14 cellular contexts compared by ENCODE assay signal in genomic region chr5:42887094-42887493, GRCh38.
DNase-seq lines count a peak whose midpoint lies in the region; ATAC-seq and TF ChIP-seq lines count a peak whose summit lies in the region.
"Had no signal": no experiment of that assay in that cellular context is flagged by ENCODE, and none has a peak within 500 bp of the region (broad histone marks: within the 10 kb centered on the region; RNA-seq: fewer than 3 reads in every experiment).

No MANE protein-coding gene starts in this region.

- H3K36me3 Mint-ChIP-seq in Calu3 (ENCODE audit: insufficient read depth, unreplicated experiment) = no peaks in the 10 kb centered on the region
- H3K36me3 Mint-ChIP-seq in activated T-helper 2 cell treated with anti-CD3 and anti-CD28 coated beads, Interferon-gamma antibody, Interleukin-2, Interleukin-4, amounts not matched to agents 10 μg/mL and 5 μg/mL and 100 μg/mL, durations not matched to agents 14 hours and 24 hours and 36 hours (ENCODE audit: low read depth) = no peaks in the 10 kb centered on the region

- H3K9me3 ChIP-seq in Peyer's patch (no peaks in the 10 kb centered on the region), left lung (no peaks in the 10 kb centered on the region), BE2C (no peaks in the 10 kb centered on the region)
- H3K9me3 ChIP-seq: suprapubic skin had no signal

- H3K27ac Mint-ChIP-seq in Calu3 (ENCODE audit: unreplicated experiment) = no peak overlapping the region
- no peak overlapping the region for H3K27ac Mint-ChIP-seq in activated T-helper 2 cell treated with anti-CD3 and anti-CD28 coated beads, Interferon-gamma antibody, Interleukin-2, Interleukin-4, amounts not matched to agents 10 μg/mL and 5 μg/mL and 100 μg/mL, durations not matched to agents 14 hours and 24 hours and 36 hours
- H3K27ac Mint-ChIP-seq: endodermal cell, GM23338 had no signal

- ATAC-seq in left lung = peak; percentile 19
- ATAC-seq: GM23338 had no signal

- H3K4me3 ChIP-seq in Peyer's patch (no peak overlapping the region), left lung (no peak overlapping the region), BE2C (ENCODE audit: low read depth, low read length) (no peak overlapping the region)
- H3K4me3 ChIP-seq: GM23338, SK-N-MC, suprapubic skin had no signal

- no peaks in the 10 kb centered on the region for H3K9me3 Mint-ChIP-seq in Calu3 (ENCODE audit: low read depth, unreplicated experiment)
- no peaks in the 10 kb centered on the region for H3K9me3 Mint-ChIP-seq in activated T-helper 2 cell treated with anti-CD3 and anti-CD28 coated beads, Interferon-gamma antibody, Interleukin-2, Interleukin-4, amounts not matched to agents 10 μg/mL and 5 μg/mL and 100 μg/mL, durations not matched to agents 14 hours and 24 hours and 36 hours
- H3K9me3 Mint-ChIP-seq: endodermal cell had no signal

- H3K4me1 ChIP-seq in Peyer's patch (no peaks in the 10 kb centered on the region), left lung (no peaks in the 10 kb centered on the region), BE2C (no peaks in the 10 kb centered on the region)
- H3K4me1 ChIP-seq: suprapubic skin had no signal

- CTCF ChIA-PET in Calu3 (lab: Charles Lee) = no interaction called here

- TF ChIP-seq POLR2A in Peyer's patch (IDR thresholded peaks at IDR 0.05) = peak; percentile 64 to 90

- H3K27me3 Mint-ChIP-seq in Calu3 (ENCODE audit: unreplicated experiment) = no peaks in the 10 kb centered on the region
- H3K27me3 Mint-ChIP-seq in activated T-helper 2 cell treated with anti-CD3 and anti-CD28 coated beads, Interferon-gamma antibody, Interleukin-2, Interleukin-4, amounts not matched to agents 10 μg/mL and 5 μg/mL and 100 μg/mL, durations not matched to agents 14 hours and 24 hours and 36 hours (ENCODE audit: low read depth) = peaks cover 19% of the 10 kb centered on the region

- no peak overlapping the region for H3K4me3 Mint-ChIP-seq in Calu3 (ENCODE audit: low read depth, unreplicated experiment)
- no peak overlapping the region for H3K4me3 Mint-ChIP-seq in activated T-helper 2 cell treated with anti-CD3 and anti-CD28 coated beads, Interferon-gamma antibody, Interleukin-2, Interleukin-4, amounts not matched to agents 10 μg/mL and 5 μg/mL and 100 μg/mL, durations not matched to agents 14 hours and 24 hours and 36 hours (ENCODE audit: low read depth)
- H3K4me3 Mint-ChIP-seq: endodermal cell, GM23338 had no signal

- H3K27me3 ChIP-seq in Peyer's patch (no peaks in the 10 kb centered on the region), left lung (no peaks in the 10 kb centered on the region), BE2C (0 out of 2 replicates have a peak, but pooled peaks cover 9% of the 10 kb centered on the region)
- H3K27me3 ChIP-seq: suprapubic skin had no signal

- no peaks in the 10 kb centered on the region for H3K4me1 Mint-ChIP-seq in Calu3 (ENCODE audit: low read depth, unreplicated experiment)
- H3K4me1 Mint-ChIP-seq in activated T-helper 2 cell treated with anti-CD3 and anti-CD28 coated beads, Interferon-gamma antibody, Interleukin-2, Interleukin-4, amounts not matched to agents 10 μg/mL and 5 μg/mL and 100 μg/mL, durations not matched to agents 14 hours and 24 hours and 36 hours (ENCODE audit: low read depth) = peaks cover 1% of the 10 kb centered on the region
- H3K4me1 Mint-ChIP-seq: endodermal cell, GM23338 had no signal

- peak overlapping the region in 2 of 4 donors; percentile 57 to 72 for H3K27ac ChIP-seq in Peyer's patch
- no peak overlapping the region for H3K27ac ChIP-seq in left lung
- H3K27ac ChIP-seq: SK-N-MC, suprapubic skin had no signal

- TF ChIP-seq CTCF in Calu3 (IDR thresholded peaks at IDR 0.05; ENCODE audit: unreplicated experiment) (no peak), Peyer's patch (IDR thresholded peaks at IDR 0.05) (no peak), left lung (IDR thresholded peaks at IDR 0.05) (no peak), BE2C (IDR thresholded peaks at IDR 0.05; ENCODE audit: low read depth, low read length) (no peak)

- intact Hi-C loops in Calu3 (cut with micrococcal nuclease; ENCODE audit: unreplicated experiment) = loop anchor here (5.0 to 10.0 kb wide), 5 partner anchors 80 to 1032 kb away; no protein-coding TSS in a partner anchor
- intact Hi-C loops in left lung (cut with DNase I) = no loop called here
- intact Hi-C loops in activated T-helper 2 cell treated with anti-CD3 and anti-CD28 coated beads, Interferon-gamma antibody, Interleukin-2, Interleukin-4, amounts not matched to agents 10 μg/mL and 5 μg/mL and 100 μg/mL, durations not matched to agents 14 hours and 24 hours and 36 hours (cut with micrococcal nuclease) = loop anchor here (5.0 kb wide), 1 partner anchor 130 kb away; the partner anchor contains the start of gene CCDC152

- BruUV-seq in Calu3 (replicated peaks; lab: Mats Ljungman, UMichigan) = no TSS peak

- H3K36me3 ChIP-seq in Peyer's patch = no peaks in the 10 kb centered on the region
- H3K36me3 ChIP-seq in left lung = no peaks in the 10 kb centered on the region
- H3K36me3 ChIP-seq in BE2C = no peaks in the 10 kb centered on the region
- H3K36me3 ChIP-seq: suprapubic skin had no signal

- DNase-seq in Calu3 (peak; percentile 54), HT1080 (ENCODE audit: low read depth) (peak; percentile 10), Peyer's patch (peak in 2 of 3 donors; percentile 82 to 91), left lung (peak in 1 of 2 donors; percentile 42), BE2C (no peak), NCI-H510A treated with DMSO at 0.1 percent for 48 hours (lab: John Stamatoyannopoulos, UW) (no peak), KG1 (lab: John Stamatoyannopoulos, UW) (no peak)
- no peak for DNase-seq in activated T-helper 2 cell treated with anti-CD3 and anti-CD28 coated beads, Interferon-gamma antibody, Interleukin-2, Interleukin-4, amounts not matched to agents 10 μg/mL and 5 μg/mL and 100 μg/mL, durations not matched to agents 14 hours and 24 hours and 36 hours (ENCODE audit: low spot score)
- DNase-seq: anterior cingulate cortex, endodermal cell, foreskin fibroblast had no signal

Comparison
In these comparisons a context has a peak if more than half of its experiments do, and no peak if none do; other contexts are left out.
1. DNase-seq: peak in Calu3 (single experiment), HT1080 (single experiment) and Peyer's patch (2 of 3); none in BE2C (single experiment), NCI-H510A treated with DMSO at 0.1 percent for 48 hours (single experiment), KG1 (single experiment) and activated T-helper 2 cell treated with anti-CD3 and anti-CD28 coated beads, Interferon-gamma antibody, Interleukin-2, Interleukin-4, amounts not matched to agents 10 μg/mL and 5 μg/mL and 100 μg/mL, durations not matched to agents 14 hours and 24 hours and 36 hours (single experiment).
2. intact Hi-C loops: an anchor here in Calu3 (5.0 to 10.0 kb wide) and activated T-helper 2 cell treated with anti-CD3 and anti-CD28 coated beads, Interferon-gamma antibody, Interleukin-2, Interleukin-4, amounts not matched to agents 10 μg/mL and 5 μg/mL and 100 μg/mL, durations not matched to agents 14 hours and 24 hours and 36 hours (5.0 kb wide); none called in left lung.